ENCODE assay signal across 1 cellular context in the genomic region with DNA sequence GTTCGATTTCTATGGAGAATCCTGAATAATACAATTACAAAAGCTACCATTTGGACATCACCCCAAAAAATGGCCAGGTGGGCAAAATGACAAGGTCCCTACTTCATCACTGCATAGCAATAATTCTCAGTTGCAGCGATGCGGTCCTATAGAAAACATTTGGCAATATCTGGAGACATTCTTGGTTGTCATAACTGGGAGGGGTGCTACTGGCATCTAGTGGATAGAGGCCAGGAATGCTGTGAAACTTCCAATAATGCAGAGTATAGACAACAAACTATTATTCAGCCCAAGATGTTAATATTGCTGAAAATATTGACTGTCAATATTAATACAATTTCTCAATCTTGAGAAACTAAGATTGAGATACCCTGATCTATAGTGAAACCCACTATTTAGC.
TF ChIP-seq lines count a peak whose summit lies in the region.

No MANE protein-coding gene starts in this region.

TF ChIP-seq in GM23338, 12 proteins besides CTCF, POLR2A, EP300 and RAD21 (continued from another document):
- no peak for TF ChIP-seq REST (IDR thresholded peaks at IDR 0.05; ENCODE audit: unreplicated experiment)
- TF ChIP-seq NANOG (IDR thresholded peaks at IDR 0.05; ENCODE audit: borderline replicate concordance): no peak
- TF ChIP-seq POLR2AphosphoS5 (IDR thresholded peaks at IDR 0.05; ENCODE audit: low read depth): no peak
- TF ChIP-seq JUNB (IDR thresholded peaks at IDR 0.05; ENCODE audit: unreplicated experiment): no peak
- TF ChIP-seq ZNF331 (CRISPR knock-in tag; IDR thresholded peaks at IDR 0.05; ENCODE audit: low read depth): no peak
- TF ChIP-seq CREB1 (CRISPR knock-in tag; IDR thresholded peaks at IDR 0.05; ENCODE audit: low read depth): no peak
- no peak for TF ChIP-seq STAT1 (IDR thresholded peaks at IDR 0.05; ENCODE audit: unreplicated experiment)
- no peak for TF ChIP-seq EZH2phosphoT487 (IDR thresholded peaks at IDR 0.05; ENCODE audit: unreplicated experiment)
- TF ChIP-seq ZNF114 (CRISPR knock-in tag; IDR thresholded peaks at IDR 0.05): no peak
- TF ChIP-seq, protein P1, sequence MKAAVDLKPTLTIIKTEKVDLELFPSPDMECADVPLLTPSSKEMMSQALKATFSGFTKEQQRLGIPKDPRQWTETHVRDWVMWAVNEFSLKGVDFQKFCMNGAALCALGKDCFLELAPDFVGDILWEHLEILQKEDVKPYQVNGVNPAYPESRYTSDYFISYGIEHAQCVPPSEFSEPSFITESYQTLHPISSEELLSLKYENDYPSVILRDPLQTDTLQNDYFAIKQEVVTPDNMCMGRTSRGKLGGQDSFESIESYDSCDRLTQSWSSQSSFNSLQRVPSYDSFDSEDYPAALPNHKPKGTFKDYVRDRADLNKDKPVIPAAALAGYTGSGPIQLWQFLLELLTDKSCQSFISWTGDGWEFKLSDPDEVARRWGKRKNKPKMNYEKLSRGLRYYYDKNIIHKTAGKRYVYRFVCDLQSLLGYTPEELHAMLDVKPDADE (IDR thresholded peaks at IDR 0.05): no peak
